ENCODE assay signal across 25 cellular contexts in genomic region chr7:4436936-4437335, GRCh38.
"Had no signal": no experiment of that assay in that cellular context is flagged by ENCODE, and none has a peak within 500 bp of the region (broad histone marks: within the 10 kb centered on the region; RNA-seq: fewer than 3 reads in every experiment).

No MANE protein-coding gene starts in this region.

- H3K9me3 ChIP-seq: esophagus squamous epithelium, left lung, ovary, sigmoid colon, testis, tibial artery, upper lobe of left lung, uterus had no signal

- H3K4me3 Mint-ChIP-seq: effector memory CD8-positive, alpha-beta T cell; naive thymus-derived CD4-positive, alpha-beta T cell; nephron; stimulated activated effector memory CD8-positive, alpha-beta T cell treated with anti-CD3 and anti-CD28 coated beads, Interleukin-12 subunit alpha, Interleukin-12 subunit beta, amount 100 ng/mL, for 72 hours had no signal

- ATAC-seq: effector memory CD8-positive, alpha-beta T cell; naive thymus-derived CD4-positive, alpha-beta T cell; stimulated activated effector memory CD8-positive, alpha-beta T cell treated with anti-CD3 and anti-CD28 coated beads, Interleukin-12 subunit alpha, Interleukin-12 subunit beta, amount 100 ng/mL, for 72 hours; stimulated activated naive CD8-positive, alpha-beta T cell treated with anti-CD3 and anti-CD28 coated beads, Interleukin-15, Interleukin-2, amounts not matched to agents 100 U/mL and 50 U/mL, for 24 hours had no signal

- H3K27me3 ChIP-seq: ovary, sigmoid colon, testis, upper lobe of left lung, uterus had no signal

- H3K4me3 ChIP-seq: esophagus squamous epithelium, left lung, ovary, sigmoid colon, testis, tibial artery, upper lobe of left lung, uterus had no signal

- H3K4me1 ChIP-seq: esophagus squamous epithelium, left lung, sigmoid colon, testis, tibial artery, upper lobe of left lung, uterus had no signal

- H3K4me1 Mint-ChIP-seq: naive thymus-derived CD4-positive, alpha-beta T cell; stimulated activated effector memory CD8-positive, alpha-beta T cell treated with anti-CD3 and anti-CD28 coated beads, Interleukin-12 subunit alpha, Interleukin-12 subunit beta, amount 100 ng/mL, for 72 hours had no signal

- H3K27ac Mint-ChIP-seq: effector memory CD8-positive, alpha-beta T cell; naive thymus-derived CD4-positive, alpha-beta T cell; nephron; stimulated activated effector memory CD8-positive, alpha-beta T cell treated with anti-CD3 and anti-CD28 coated beads, Interleukin-12 subunit alpha, Interleukin-12 subunit beta, amount 100 ng/mL, for 72 hours had no signal

- H3K36me3 Mint-ChIP-seq: naive thymus-derived CD4-positive, alpha-beta T cell; stimulated activated effector memory CD8-positive, alpha-beta T cell treated with anti-CD3 and anti-CD28 coated beads, Interleukin-12 subunit alpha, Interleukin-12 subunit beta, amount 100 ng/mL, for 72 hours had no signal

- H3K36me3 ChIP-seq: esophagus squamous epithelium, left lung, ovary, sigmoid colon, tibial artery, upper lobe of left lung, uterus had no signal

- H3K9me3 Mint-ChIP-seq: effector memory CD8-positive, alpha-beta T cell; stimulated activated effector memory CD8-positive, alpha-beta T cell treated with anti-CD3 and anti-CD28 coated beads, Interleukin-12 subunit alpha, Interleukin-12 subunit beta, amount 100 ng/mL, for 72 hours had no signal

- H3K27ac ChIP-seq: epithelial cell of prostate, esophagus squamous epithelium, left lung, ovary, sigmoid colon, tibial artery, upper lobe of left lung, uterus had no signal

- FAIRE-seq: kidney had no signal

- DNase-seq: caudate nucleus; cerebellar nuclear complex; cortex of kidney; effector memory CD8-positive, alpha-beta T cell; esophagus squamous epithelium; foreskin melanocyte; kidney; left lung; mesendoderm; midbrain; naive thymus-derived CD4-positive, alpha-beta T cell; nucleus accumbens; ovary; sigmoid colon; stimulated activated CD4-positive, alpha-beta T cell treated with anti-CD3 and anti-CD28 coated beads, Interleukin-2, amount 100 ng/mL, for 24 hours; stimulated activated CD4-positive, alpha-beta T cell treated with anti-CD3 and anti-CD28 coated beads, Interleukin-4, amount 100 ng/mL, for 24 hours; stimulated activated naive CD8-positive, alpha-beta T cell treated with anti-CD3 and anti-CD28 coated beads, Interleukin-15, Interleukin-2, amounts not matched to agents 100 U/mL and 50 U/mL, for 24 hours; substantia nigra; testis; tibial artery; upper lobe of left lung; uterus had no signal
